In genomic region chr22:37803195-37803635, GRCh38 we compare ENCODE assay signal across 1 cellular context.
TF ChIP-seq lines count a peak whose summit lies in the region.

No MANE protein-coding gene starts in this region.

TF ChIP-seq in SK-N-SH, 30 proteins besides CTCF, POLR2A, EP300 and RAD21 (continued from another document):
- TF ChIP-seq, protein P1, sequence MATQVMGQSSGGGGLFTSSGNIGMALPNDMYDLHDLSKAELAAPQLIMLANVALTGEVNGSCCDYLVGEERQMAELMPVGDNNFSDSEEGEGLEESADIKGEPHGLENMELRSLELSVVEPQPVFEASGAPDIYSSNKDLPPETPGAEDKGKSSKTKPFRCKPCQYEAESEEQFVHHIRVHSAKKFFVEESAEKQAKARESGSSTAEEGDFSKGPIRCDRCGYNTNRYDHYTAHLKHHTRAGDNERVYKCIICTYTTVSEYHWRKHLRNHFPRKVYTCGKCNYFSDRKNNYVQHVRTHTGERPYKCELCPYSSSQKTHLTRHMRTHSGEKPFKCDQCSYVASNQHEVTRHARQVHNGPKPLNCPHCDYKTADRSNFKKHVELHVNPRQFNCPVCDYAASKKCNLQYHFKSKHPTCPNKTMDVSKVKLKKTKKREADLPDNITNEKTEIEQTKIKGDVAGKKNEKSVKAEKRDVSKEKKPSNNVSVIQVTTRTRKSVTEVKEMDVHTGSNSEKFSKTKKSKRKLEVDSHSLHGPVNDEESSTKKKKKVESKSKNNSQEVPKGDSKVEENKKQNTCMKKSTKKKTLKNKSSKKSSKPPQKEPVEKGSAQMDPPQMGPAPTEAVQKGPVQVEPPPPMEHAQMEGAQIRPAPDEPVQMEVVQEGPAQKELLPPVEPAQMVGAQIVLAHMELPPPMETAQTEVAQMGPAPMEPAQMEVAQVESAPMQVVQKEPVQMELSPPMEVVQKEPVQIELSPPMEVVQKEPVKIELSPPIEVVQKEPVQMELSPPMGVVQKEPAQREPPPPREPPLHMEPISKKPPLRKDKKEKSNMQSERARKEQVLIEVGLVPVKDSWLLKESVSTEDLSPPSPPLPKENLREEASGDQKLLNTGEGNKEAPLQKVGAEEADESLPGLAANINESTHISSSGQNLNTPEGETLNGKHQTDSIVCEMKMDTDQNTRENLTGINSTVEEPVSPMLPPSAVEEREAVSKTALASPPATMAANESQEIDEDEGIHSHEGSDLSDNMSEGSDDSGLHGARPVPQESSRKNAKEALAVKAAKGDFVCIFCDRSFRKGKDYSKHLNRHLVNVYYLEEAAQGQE (IDR thresholded peaks at IDR 0.05; ENCODE audit: low read depth, low read length) = no peak
- TF ChIP-seq NRF1 (IDR thresholded peaks at IDR 0.05; ENCODE audit: low read depth, low read length) (no peak), TEAD4 (IDR thresholded peaks at IDR 0.05; ENCODE audit: borderline replicate concordance, insufficient read depth) (no peak), ZBTB33 (IDR thresholded peaks at IDR 0.05; ENCODE audit: borderline replicate concordance, low read depth) (no peak), SMC3 (IDR thresholded peaks at IDR 0.05; ENCODE audit: low read depth, low read length) (no peak)
- TF ChIP-seq, protein P2, sequence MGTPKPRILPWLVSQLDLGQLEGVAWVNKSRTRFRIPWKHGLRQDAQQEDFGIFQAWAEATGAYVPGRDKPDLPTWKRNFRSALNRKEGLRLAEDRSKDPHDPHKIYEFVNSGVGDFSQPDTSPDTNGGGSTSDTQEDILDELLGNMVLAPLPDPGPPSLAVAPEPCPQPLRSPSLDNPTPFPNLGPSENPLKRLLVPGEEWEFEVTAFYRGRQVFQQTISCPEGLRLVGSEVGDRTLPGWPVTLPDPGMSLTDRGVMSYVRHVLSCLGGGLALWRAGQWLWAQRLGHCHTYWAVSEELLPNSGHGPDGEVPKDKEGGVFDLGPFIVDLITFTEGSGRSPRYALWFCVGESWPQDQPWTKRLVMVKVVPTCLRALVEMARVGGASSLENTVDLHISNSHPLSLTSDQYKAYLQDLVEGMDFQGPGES (IDR thresholded peaks at IDR 0.05; ENCODE audit: low read depth, low read length) = no peak
